In genomic region chr12:14570231-14570630, GRCh38 we compare ENCODE assay signal across 23 cellular contexts.
"Had no signal": no experiment of that assay in that cellular context is flagged by ENCODE, and none has a peak within 500 bp of the region (broad histone marks: within the 10 kb centered on the region; RNA-seq: fewer than 3 reads in every experiment).

No MANE protein-coding gene starts in this region.

- DNase-seq: hippocampal formation; immature natural killer cell; left ventricle myocardium inferior; natural killer cell; nephron progenitor cell; ovary; right lobe of liver; stimulated activated CD4-positive, alpha-beta T cell treated with anti-CD3 and anti-CD28 coated beads, Interleukin-1b, Interleukin-23, amount 100 ng/mL, for 48 hours; stimulated activated CD4-positive, alpha-beta T cell treated with anti-CD3 and anti-CD28 coated beads, Interleukin-2, amount 100 ng/mL, for 48 hours; stimulated activated CD4-positive, alpha-beta T cell treated with anti-CD3 and anti-CD28 coated beads, Interleukin-4, amount 100 ng/mL, for 4 hours; stimulated activated CD8-positive, alpha-beta memory T cell treated with anti-CD3 and anti-CD28 coated beads, Interleukin-4, amount 100 ng/mL, for 48 hours; stimulated activated naive CD4-positive, alpha-beta T cell treated with Interleukin-2 at 50 U/mL for 16 hours; stimulated activated naive CD8-positive, alpha-beta T cell treated with anti-CD3 and anti-CD28 coated beads, Interleukin-15, amount 100 ng/mL, for 72 hours; substantia nigra; upper lobe of left lung had no signal

- H3K36me3 ChIP-seq: left ventricle myocardium inferior, neural progenitor cell, ovary, right atrium auricular region, right lobe of liver, tibial nerve, upper lobe of left lung had no signal

- H3K9me3 Mint-ChIP-seq: immature natural killer cell; natural killer cell; neural progenitor cell; stimulated activated memory B cell treated with anti-CD40 and anti-IgM and Interleukin-4, amounts not matched to agents 10 μg/mL and 1 μg/mL and 100 μg/mL, for 72 hours; stimulated activated naive CD8-positive, alpha-beta T cell treated with anti-CD3 and anti-CD28 coated beads, Interleukin-15, amount 100 ng/mL, for 72 hours had no signal

- H3K9me3 ChIP-seq: left ventricle myocardium inferior, ovary, right atrium auricular region, right lobe of liver, tibial nerve, upper lobe of left lung had no signal

- H3K36me3 Mint-ChIP-seq: immature natural killer cell; natural killer cell; neural progenitor cell; stimulated activated memory B cell treated with anti-CD40 and anti-IgM and Interleukin-4, amounts not matched to agents 10 μg/mL and 1 μg/mL and 100 μg/mL, for 72 hours had no signal

- H3K27ac ChIP-seq: left ventricle myocardium inferior, neural progenitor cell, ovary, right atrium auricular region, right lobe of liver, tibial nerve, upper lobe of left lung had no signal

- H3K27me3 ChIP-seq: ovary, right atrium auricular region, right lobe of liver, upper lobe of left lung had no signal

- H3K4me1 Mint-ChIP-seq: natural killer cell; stimulated activated naive CD8-positive, alpha-beta T cell treated with anti-CD3 and anti-CD28 coated beads, Interleukin-15, amount 100 ng/mL, for 72 hours had no signal

- H3K9ac ChIP-seq: neural progenitor cell had no signal

- H3K4me2 ChIP-seq: neural progenitor cell, smooth muscle cell had no signal

- ATAC-seq: natural killer cell; right lobe of liver; stimulated activated memory B cell treated with anti-CD40 and anti-IgM and Interleukin-4, amounts not matched to agents 10 μg/mL and 1 μg/mL and 100 μg/mL, for 72 hours; stimulated activated naive CD8-positive, alpha-beta T cell treated with anti-CD3 and anti-CD28 coated beads, Interleukin-15, amount 100 ng/mL, for 72 hours had no signal

- H3K4me3 ChIP-seq: left ventricle myocardium inferior, lung, neural progenitor cell, ovary, right atrium auricular region, right lobe of liver, smooth muscle cell, tibial nerve, upper lobe of left lung had no signal

- H3K4me3 Mint-ChIP-seq: immature natural killer cell; natural killer cell; nephron progenitor cell; neural progenitor cell; stimulated activated memory B cell treated with anti-CD40 and anti-IgM and Interleukin-4, amounts not matched to agents 10 μg/mL and 1 μg/mL and 100 μg/mL, for 72 hours; stimulated activated naive CD8-positive, alpha-beta T cell treated with anti-CD3 and anti-CD28 coated beads, Interleukin-15, amount 100 ng/mL, for 72 hours had no signal

- H3K4me1 ChIP-seq: neural progenitor cell, right lobe of liver had no signal

- FAIRE-seq: islet of Langerhans had no signal

- H3K27ac Mint-ChIP-seq: immature natural killer cell; natural killer cell; nephron progenitor cell; neural progenitor cell; progenitor cell of endocrine pancreas; stimulated activated memory B cell treated with anti-CD40 and anti-IgM and Interleukin-4, amounts not matched to agents 10 μg/mL and 1 μg/mL and 100 μg/mL, for 72 hours; stimulated activated naive CD8-positive, alpha-beta T cell treated with anti-CD3 and anti-CD28 coated beads, Interleukin-15, amount 100 ng/mL, for 72 hours had no signal

- H2AFZ ChIP-seq: neural progenitor cell had no signal
